ENCODE assay signal across 16 cellular contexts in genomic region chr2:41344529-41344928, GRCh38.
DNase-seq lines count a peak whose midpoint lies in the region; ATAC-seq and TF ChIP-seq lines count a peak whose summit lies in the region.
"Had no signal": no experiment of that assay in that cellular context is flagged by ENCODE, and none has a peak within 500 bp of the region (broad histone marks: within the 10 kb centered on the region; RNA-seq: fewer than 3 reads in every experiment).

No MANE protein-coding gene starts in this region.

- H3K27ac ChIP-seq in SK-N-SH (ENCODE audit: low read depth in 2 of 2, low read length in 1 of 2): no peak overlapping the region
- H3K27ac ChIP-seq in stomach: no peak overlapping the region
- H3K27ac ChIP-seq: BLaER1 had no signal

- TF ChIP-seq EP300 in SK-N-SH (IDR thresholded peaks at IDR 0.05; ENCODE audit: borderline replicate concordance in 1 of 2, low read depth in 1 of 2, low read length in 1 of 2) (no peak), stomach (IDR thresholded peaks at IDR 0.05) (no peak)

- ATAC-seq in SK-N-SH treated with all-trans-retinoic acid at 6 μM for 48 hours: no peak

- H3K4me3 ChIP-seq in SK-N-SH (ENCODE audit: low read depth in 2 of 2, low read length in 1 of 2): no peak overlapping the region
- no peak overlapping the region for H3K4me3 ChIP-seq in stomach
- H3K4me3 ChIP-seq: BLaER1 had no signal

- H3K9ac ChIP-seq in SK-N-SH: no peak overlapping the region
- H3K9ac ChIP-seq: BLaER1 had no signal

- H3K36me3 ChIP-seq in SK-N-SH (replicated peaks in 1 of 2; ENCODE audit: control insufficient read depth in 1 of 2, insufficient read depth in 2 of 2, low read length in 1 of 2): no peaks in the 10 kb centered on the region
- no peaks in the 10 kb centered on the region for H3K36me3 ChIP-seq in stomach
- H3K36me3 ChIP-seq: BE2C, BLaER1 had no signal

- no peak for TF ChIP-seq RAD21 in SK-N-SH (IDR thresholded peaks at IDR 0.05; ENCODE audit: low read length)

- H3K4me1 ChIP-seq in SK-N-SH (ENCODE audit: control insufficient read depth in 1 of 2, insufficient read depth in 2 of 2, low read depth in 1 of 2, low read length in 1 of 2) (peaks cover 0 to 3% of the 10 kb centered on the region in 2 experiments; a peak in 1 of 4 replicates), stomach (no peaks in the 10 kb centered on the region)
- H3K4me1 ChIP-seq: BLaER1 had no signal

- CTCF ChIA-PET in SK-N-SH (lab: Yijun Ruan, JAX): interaction anchor here (1.0 kb wide), 2 partner anchors 10 to 227 kb away, joined by 3 read pairs; no protein-coding TSS in a partner anchor

- TF ChIP-seq CTCF in SK-N-SH (IDR thresholded peaks at IDR 0.05): no peak
- no peak for TF ChIP-seq CTCF in stomach (IDR thresholded peaks at IDR 0.05)

- H3F3A ChIP-seq in SK-N-SH (replicated peaks; ENCODE audit: insufficient read depth): no peaks in the 10 kb centered on the region

- DNase-seq in SK-N-SH (no peak), SK-N-DZ (ENCODE audit: low spot score) (peak; percentile 19), NCI-H446 treated with DMSO at 0.1 percent for 48 hours (lab: John Stamatoyannopoulos, UW) (no peak), stomach (no peak)
- DNase-seq: 8988T; ACHN; BE2C; C1 segment of cervical spinal cord; CD4-positive, alpha-beta memory T cell; CD4-positive, CD25-positive, alpha-beta regulatory T cell; CD8-positive, alpha-beta memory T cell; COR-L47; DMS79 treated with DMSO at 0.1 percent for 48 hours; GF-D8 had no signal

- no peaks in the 10 kb centered on the region for H3K9me2 ChIP-seq in SK-N-SH

- intact Hi-C loops in stomach (cut with DNase I; ENCODE audit: low total_unique reads): no loop called here

- H4K20me1 ChIP-seq in SK-N-SH (ENCODE audit: insufficient read depth): no peaks in the 10 kb centered on the region; the same call in 1 of the 2 replicates
- H4K20me1 ChIP-seq: BLaER1 had no signal

- H3K27me3 ChIP-seq in SK-N-SH (ENCODE audit: insufficient read depth): no peaks in the 10 kb centered on the region
- H3K27me3 ChIP-seq in stomach: no peaks in the 10 kb centered on the region
- H3K27me3 ChIP-seq: BE2C, BLaER1 had no signal

- no peaks in the 10 kb centered on the region for H3K79me2 ChIP-seq in SK-N-SH (ENCODE audit: insufficient read depth)

- H2AFZ ChIP-seq in SK-N-SH (ENCODE audit: low read depth): no peak overlapping the region

- TF ChIP-seq POLR2A in stomach (IDR thresholded peaks at IDR 0.05): no peak

- H3K9me3 ChIP-seq in SK-N-SH (no peaks in the 10 kb centered on the region), stomach (no peaks in the 10 kb centered on the region)
- H3K9me3 ChIP-seq: BE2C, BLaER1 had no signal

- no peak overlapping the region for H3K4me2 ChIP-seq in SK-N-SH
- H3K4me2 ChIP-seq: BLaER1 had no signal

- POLR2A ChIA-PET in SK-N-SH (lab: Yijun Ruan, JAX): no interaction called here

TF ChIP-seq in SK-N-SH, 30 proteins besides CTCF, POLR2A, EP300 and RAD21:
- no peak for TF ChIP-seq FOSL2 (IDR thresholded peaks at IDR 0.05; ENCODE audit: borderline replicate concordance, low read depth)
- TF ChIP-seq GATA2 (CRISPR knock-in tag; IDR thresholded peaks at IDR 0.05): peak; percentile 30; the same call in 1 of the 2 replicates

TF ChIP-seq in SK-N-SH treated with all-trans-retinoic acid at 6 μM for 48 hours, 23 proteins besides CTCF, POLR2A, EP300 and RAD21:
- TF ChIP-seq ZNF565 (CRISPR knock-in tag; conservative IDR thresholded peaks at IDR 0.05; ENCODE audit: low read depth): no peak
- no peak for TF ChIP-seq ZNF8 (CRISPR knock-in tag; IDR thresholded peaks at IDR 0.05)
- no peak for TF ChIP-seq ZNF70 (CRISPR knock-in tag; IDR thresholded peaks at IDR 0.05)
- TF ChIP-seq CSRNP3 (CRISPR knock-in tag; IDR thresholded peaks at IDR 0.05): no peak
- TF ChIP-seq CSDC2 (CRISPR knock-in tag; IDR thresholded peaks at IDR 0.05): no peak
- no peak for TF ChIP-seq ZC3H10 (CRISPR knock-in tag; IDR thresholded peaks at IDR 0.05)
- TF ChIP-seq, protein P1, sequence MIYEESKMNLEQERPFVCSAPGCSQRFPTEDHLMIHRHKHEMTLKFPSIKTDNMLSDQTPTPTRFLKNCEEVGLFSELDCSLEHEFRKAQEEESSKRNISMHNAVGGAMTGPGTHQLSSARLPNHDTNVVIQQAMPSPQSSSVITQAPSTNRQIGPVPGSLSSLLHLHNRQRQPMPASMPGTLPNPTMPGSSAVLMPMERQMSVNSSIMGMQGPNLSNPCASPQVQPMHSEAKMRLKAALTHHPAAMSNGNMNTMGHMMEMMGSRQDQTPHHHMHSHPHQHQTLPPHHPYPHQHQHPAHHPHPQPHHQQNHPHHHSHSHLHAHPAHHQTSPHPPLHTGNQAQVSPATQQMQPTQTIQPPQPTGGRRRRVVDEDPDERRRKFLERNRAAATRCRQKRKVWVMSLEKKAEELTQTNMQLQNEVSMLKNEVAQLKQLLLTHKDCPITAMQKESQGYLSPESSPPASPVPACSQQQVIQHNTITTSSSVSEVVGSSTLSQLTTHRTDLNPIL (CRISPR knock-in tag; IDR thresholded peaks at IDR 0.05; ENCODE audit: low read depth): no peak
- no peak for TF ChIP-seq TCF4 (CRISPR knock-in tag; IDR thresholded peaks at IDR 0.05; ENCODE audit: borderline replicate concordance)
- no peak for TF ChIP-seq ZFP30 (CRISPR knock-in tag; IDR thresholded peaks at IDR 0.05)
- no peak for TF ChIP-seq PPARA (CRISPR knock-in tag; IDR thresholded peaks at IDR 0.05; ENCODE audit: borderline replicate concordance)
- no peak for TF ChIP-seq TOX (CRISPR knock-in tag; IDR thresholded peaks at IDR 0.05; ENCODE audit: borderline replicate concordance)
- no peak for TF ChIP-seq BACH2 (CRISPR knock-in tag; IDR thresholded peaks at IDR 0.05; ENCODE audit: borderline replicate concordance)
- no peak for TF ChIP-seq ARNTL (CRISPR knock-in tag; IDR thresholded peaks at IDR 0.05; ENCODE audit: borderline replicate concordance, low read depth)
- TF ChIP-seq SNAI2 (CRISPR knock-in tag; IDR thresholded peaks at IDR 0.05): no peak
- TF ChIP-seq OSR1 (CRISPR knock-in tag; IDR thresholded peaks at IDR 0.05): no peak
- TF ChIP-seq GLIS3 (CRISPR knock-in tag; IDR thresholded peaks at IDR 0.05): no peak
